In genomic region chr19:13029893-13030292, GRCh38 we compare ENCODE assay signal across 8 cellular contexts. TPM values are rescaled to one million over a fixed set of nuclear protein-coding genes. Genes with fewer than 3 reads are reported as not detected.
DNase-seq lines count a peak whose midpoint lies in the region; TF ChIP-seq lines count a peak whose summit lies in the region.

No MANE protein-coding gene starts in this region.

- no peaks in the 10 kb centered on the region for H3K9me3 Mint-ChIP-seq in endodermal cell

- no peak overlapping the region for H3K27ac ChIP-seq in endodermal cell (ENCODE audit: low read depth, low read length)

- TF ChIP-seq CTCF in GM12864 (IDR thresholded peaks at IDR 0.05; ENCODE audit: low read depth, low read length, missing control alignments): peak; percentile 36
- peak; percentile 79 for TF ChIP-seq CTCF in endodermal cell (conservative IDR thresholded peaks at IDR 0.05)
- TF ChIP-seq CTCF in retinal pigment epithelial cell (conservative IDR thresholded peaks at IDR 0.05; ENCODE audit: low read depth, low read length): peak; percentile 46

- H3K27me3 Mint-ChIP-seq in endodermal cell (ENCODE audit: insufficient read depth): peaks cover 96% of the 10 kb centered on the region

- H3K9me3 ChIP-seq in endodermal cell (ENCODE audit: control insufficient read depth, low read length): no peaks in the 10 kb centered on the region

- H3K4me1 Mint-ChIP-seq in endodermal cell: no peaks in the 10 kb centered on the region

- H3K4me3 ChIP-seq in GM12864 (ENCODE audit: low read depth, low read length) (no peak overlapping the region), endodermal cell (ENCODE audit: low read length) (no peak overlapping the region), retinal pigment epithelial cell (ENCODE audit: low read length) (no peak overlapping the region)

- DNase-seq in GM12864 (ENCODE audit: low read depth) (no peak), NCI-H69 (lab: John Stamatoyannopoulos, UW) (peak; percentile 47), endodermal cell (peak; percentile 79), retinal pigment epithelial cell (ENCODE audit: low read depth) (no peak), EL (no peak), iPS-NIHi11 (ENCODE audit: low spot score) (no peak), islet precursor cell (no peak), GOT3 (lab: John Stamatoyannopoulos, UW) (no peak)

- H3K36me3 ChIP-seq in endodermal cell (ENCODE audit: control insufficient read depth, insufficient read depth, low read length): no peaks in the 10 kb centered on the region

- peaks cover 98% of the 10 kb centered on the region for H3K27me3 ChIP-seq in endodermal cell (ENCODE audit: control insufficient read depth, insufficient read depth, low read length, poor library complexity, severe bottlenecking)

- no peak overlapping the region for H3K9ac ChIP-seq in endodermal cell (ENCODE audit: extremely low read depth, low read length, poor library complexity, severe bottlenecking)

- WGBS in endodermal cell (ENCODE audit: insufficient coverage in 1 of 2, insufficient read length in 1 of 2), 2 experiments: 39 to 59% methylated on average over 7 to 10 of the region's 10 CpGs

- no peaks in the 10 kb centered on the region for H3K4me1 ChIP-seq in endodermal cell (ENCODE audit: control insufficient read depth, insufficient read depth, low read length)

- H3K36me3 Mint-ChIP-seq in endodermal cell (ENCODE audit: low read depth): no peaks in the 10 kb centered on the region

- H3K4me3 Mint-ChIP-seq in endodermal cell: no peak overlapping the region

- H3K27ac Mint-ChIP-seq in endodermal cell: no peak overlapping the region

RNA-seq across cellular contexts. Expression of gene NFIX, which starts 34.6 kb away (rescaled TPM):
- total RNA-seq in endodermal cell: under 1 TPM; 0.22 to 0.40 TPM
- polyA plus RNA-seq in endodermal cell (2013, experiment 1 of 2): 0.93 TPM
- polyA plus RNA-seq in endodermal cell (2013, experiment 2 of 2): 0.70 TPM

Comparison
In these comparisons a context has a peak if more than half of its experiments do, and no peak if none do; other contexts are left out.
1. DNase-seq: peak in NCI-H69 (single experiment) and endodermal cell (single experiment); none in GM12864 (single experiment), retinal pigment epithelial cell (single experiment), EL (single experiment), iPS-NIHi11 (single experiment), islet precursor cell (single experiment) and GOT3 (single experiment).
2. Peak in every context shown above with its lines, with median percentiles within 50 percentile points of each other: CTCF ChIP-seq.